ENCODE assay signal across 24 cellular contexts in the genomic region with DNA sequence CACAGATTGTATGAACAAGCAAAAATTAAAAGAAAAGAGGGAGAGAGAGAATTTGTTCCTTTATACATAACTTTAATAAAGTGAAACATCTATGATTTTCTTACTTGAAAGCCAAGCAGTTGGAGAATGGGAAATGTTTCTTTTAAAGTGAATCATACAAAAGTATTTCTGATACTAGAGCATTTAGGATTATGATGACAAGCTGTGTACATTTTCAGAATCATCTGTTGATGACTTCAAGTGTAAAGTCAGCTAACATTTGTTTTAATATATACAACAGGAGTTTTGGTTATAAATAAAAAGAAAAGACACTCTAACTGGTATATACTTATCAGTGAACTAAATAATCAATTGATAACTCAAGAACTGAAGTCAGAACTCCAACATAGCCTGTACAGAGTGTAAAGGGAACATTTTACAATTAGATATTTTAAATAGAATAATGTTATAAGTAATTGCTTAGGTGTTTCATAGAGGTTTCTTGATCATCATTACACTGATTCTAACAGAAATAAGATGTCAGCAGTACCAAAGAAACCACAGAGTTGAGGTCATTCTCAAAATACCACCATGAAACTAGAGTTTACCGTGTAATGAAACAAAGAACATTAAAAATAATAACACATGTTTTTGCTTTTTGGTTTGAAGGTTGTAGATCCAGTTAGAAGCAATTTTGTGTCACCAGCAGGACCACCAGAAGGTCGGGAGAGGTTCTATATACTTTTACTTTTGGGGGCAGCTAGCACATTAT.
DNase-seq lines count a peak whose midpoint lies in the region; ATAC-seq and TF ChIP-seq lines count a peak whose summit lies in the region.
"Had no signal": no experiment of that assay in that cellular context is flagged by ENCODE, and none has a peak within 500 bp of the region (broad histone marks: within the 10 kb centered on the region; RNA-seq: fewer than 3 reads in every experiment).

No MANE protein-coding gene starts in this region.

- H3K9me3 ChIP-seq in stomach, result no peaks in the 10 kb centered on the region
- no peaks in the 10 kb centered on the region for H3K9me3 ChIP-seq in heart right ventricle
- H3K9me3 ChIP-seq: left ventricle myocardium inferior had no signal

- no peaks in the 10 kb centered on the region for H3K27me3 Mint-ChIP-seq in Calu3 (ENCODE audit: unreplicated experiment)
- H3K27me3 Mint-ChIP-seq in activated T-cell treated with anti-CD3 and anti-CD28 coated beads, Interleukin-2, amount 50 U/mL, for 72 hours (ENCODE audit: low read depth), result no peaks in the 10 kb centered on the region
- H3K27me3 Mint-ChIP-seq: activated naive CD8-positive, alpha-beta T cell; CD8-positive, alpha-beta memory T cell; central memory CD8-positive, alpha-beta T cell; naive thymus-derived CD8-positive, alpha-beta T cell had no signal

- H3K27ac ChIP-seq in stomach (no peak overlapping the region), heart right ventricle (no peak overlapping the region)
- H3K27ac ChIP-seq: dorsolateral prefrontal cortex, hepatocyte, left ventricle myocardium inferior had no signal

- CTCF ChIA-PET in Calu3 (lab: Charles Lee), result no interaction called here

- TF ChIP-seq EP300 in stomach (IDR thresholded peaks at IDR 0.05), result no peak

- no peaks in the 10 kb centered on the region for H3K4me1 Mint-ChIP-seq in Calu3 (ENCODE audit: low read depth, unreplicated experiment)
- no peaks in the 10 kb centered on the region for H3K4me1 Mint-ChIP-seq in activated T-cell treated with anti-CD3 and anti-CD28 coated beads, Interleukin-2, amount 50 U/mL, for 72 hours (ENCODE audit: low read depth)
- H3K4me1 Mint-ChIP-seq: CD8-positive, alpha-beta memory T cell; central memory CD8-positive, alpha-beta T cell; naive thymus-derived CD8-positive, alpha-beta T cell had no signal

- H3K4me3 ChIP-seq in stomach (no peak overlapping the region), heart right ventricle (no peak overlapping the region)
- H3K4me3 ChIP-seq: dorsolateral prefrontal cortex, hepatocyte, left ventricle myocardium inferior, smooth muscle cell had no signal

- no peaks in the 10 kb centered on the region for H3K4me1 ChIP-seq in stomach
- H3K4me1 ChIP-seq in heart right ventricle, result no peaks in the 10 kb centered on the region
- H3K4me1 ChIP-seq: left ventricle myocardium inferior had no signal

- no TSS peak for BruUV-seq in Calu3 (replicated peaks; lab: Mats Ljungman, UMichigan)

- no peaks in the 10 kb centered on the region for H3K9me3 Mint-ChIP-seq in Calu3 (ENCODE audit: low read depth, unreplicated experiment)
- H3K9me3 Mint-ChIP-seq in activated T-cell treated with anti-CD3 and anti-CD28 coated beads, Interleukin-2, amount 50 U/mL, for 72 hours, result no peaks in the 10 kb centered on the region
- H3K9me3 Mint-ChIP-seq: activated T-helper 1 cell treated with anti-CD3 and anti-CD28 coated beads, Interleukin-12 subunit alpha, Interleukin-12 subunit beta, Interleukin-2, Interleukin-4 antibody, amounts not matched to agents 30 ng/mL and 10 ng/mL and 1 ng/mL, durations not matched to agents 14 hours and 24 hours and 36 hours; central memory CD8-positive, alpha-beta T cell had no signal

- H3K36me3 ChIP-seq in stomach (no peaks in the 10 kb centered on the region), heart right ventricle (no peaks in the 10 kb centered on the region)
- H3K36me3 ChIP-seq: left ventricle myocardium inferior had no signal

- H3K36me3 Mint-ChIP-seq in Calu3 (ENCODE audit: insufficient read depth, unreplicated experiment), result no peaks in the 10 kb centered on the region
- H3K36me3 Mint-ChIP-seq in activated T-cell treated with anti-CD3 and anti-CD28 coated beads, Interleukin-2, amount 50 U/mL, for 72 hours (ENCODE audit: insufficient read depth in 2 of 2), result no peaks in the 10 kb centered on the region
- H3K36me3 Mint-ChIP-seq: activated naive CD8-positive, alpha-beta T cell; CD8-positive, alpha-beta memory T cell; naive thymus-derived CD8-positive, alpha-beta T cell had no signal

- TF ChIP-seq POLR2A in stomach (IDR thresholded peaks at IDR 0.05), result no peak

- DNase-seq in Calu3 (no peak), stomach (no peak), heart right ventricle (no peak)
- no peak for DNase-seq in activated T-cell treated with anti-CD3 and anti-CD28 coated beads, Interleukin-2, amount 50 U/mL, for 72 hours
- DNase-seq: activated CD4-positive, alpha-beta T cell treated with anti-CD3 and anti-CD28 coated beads for 48 hours; CD8-positive, alpha-beta memory T cell; dorsolateral prefrontal cortex; left ventricle myocardium inferior; naive thymus-derived CD8-positive, alpha-beta T cell; NCI-H1092 treated with DMSO at 0.1 percent for 48 hours; NCI-H2107; NCI-H510A; retina; stimulated activated CD4-positive, alpha-beta T cell treated with anti-CD3 and anti-CD28 coated beads, Interleukin-4, amount 100 ng/mL, for 1 hour; stimulated activated naive CD4-positive, alpha-beta T cell treated with Interleukin-2 at 50 U/mL for 16 hours; T-helper 2 cell had no signal

- intact Hi-C loops in Calu3 (cut with micrococcal nuclease; ENCODE audit: unreplicated experiment), result no loop called here
- intact Hi-C loops in stomach (cut with DNase I; ENCODE audit: low total_unique reads), result no loop called here
- intact Hi-C loops in heart right ventricle (cut with DNase I), result loop anchor here in 1 of 10 donors (10.0 kb wide), 1 partner anchor 82 kb away; no protein-coding TSS in a partner anchor

- TF ChIP-seq CTCF in Calu3 (IDR thresholded peaks at IDR 0.05; ENCODE audit: unreplicated experiment) (no peak), stomach (IDR thresholded peaks at IDR 0.05) (no peak), heart right ventricle (IDR thresholded peaks at IDR 0.05) (no peak)

- H3K4me3 Mint-ChIP-seq in Calu3 (ENCODE audit: low read depth, unreplicated experiment), result no peak overlapping the region
- no peak overlapping the region for H3K4me3 Mint-ChIP-seq in activated T-cell treated with anti-CD3 and anti-CD28 coated beads, Interleukin-2, amount 50 U/mL, for 72 hours
- H3K4me3 Mint-ChIP-seq: activated naive CD8-positive, alpha-beta T cell; activated T-helper 1 cell treated with anti-CD3 and anti-CD28 coated beads, Interleukin-12 subunit alpha, Interleukin-12 subunit beta, Interleukin-2, Interleukin-4 antibody, amounts not matched to agents 30 ng/mL and 10 ng/mL and 1 ng/mL, durations not matched to agents 14 hours and 24 hours and 36 hours; CD8-positive, alpha-beta memory T cell; central memory CD8-positive, alpha-beta T cell had no signal

- H3K27me3 ChIP-seq in stomach, result no peaks in the 10 kb centered on the region
- no peaks in the 10 kb centered on the region for H3K27me3 ChIP-seq in heart right ventricle
- H3K27me3 ChIP-seq: dorsolateral prefrontal cortex, hepatocyte had no signal

- H3K27ac Mint-ChIP-seq in Calu3 (ENCODE audit: unreplicated experiment), result no peak overlapping the region
- no peak overlapping the region for H3K27ac Mint-ChIP-seq in activated T-cell treated with anti-CD3 and anti-CD28 coated beads, Interleukin-2, amount 50 U/mL, for 72 hours
- H3K27ac Mint-ChIP-seq: activated naive CD8-positive, alpha-beta T cell; activated T-helper 1 cell treated with anti-CD3 and anti-CD28 coated beads, Interleukin-12 subunit alpha, Interleukin-12 subunit beta, Interleukin-2, Interleukin-4 antibody, amounts not matched to agents 30 ng/mL and 10 ng/mL and 1 ng/mL, durations not matched to agents 14 hours and 24 hours and 36 hours; CD8-positive, alpha-beta memory T cell; naive thymus-derived CD8-positive, alpha-beta T cell had no signal

- ATAC-seq in GM18870 (IDR thresholded peaks at IDR 0.05; ENCODE audit: unreplicated experiment) (peak; percentile 61), GM21717 (IDR thresholded peaks at IDR 0.05; ENCODE audit: unreplicated experiment) (peak; percentile 66), HG03439 (IDR thresholded peaks at IDR 0.05; ENCODE audit: unreplicated experiment) (peak; percentile 83), heart right ventricle (no peak)
- no peak for ATAC-seq in activated T-cell treated with anti-CD3 and anti-CD28 coated beads, Interleukin-2, amount 50 U/mL, for 72 hours (replicated peaks in 1 of 2)
- ATAC-seq: naive thymus-derived CD8-positive, alpha-beta T cell had no signal

- 64 to 73% (median 69%) methylated on average over 2 of the region's 2 CpGs for WGBS in stomach, 5 donors
- WGBS in heart right ventricle, 2 donors, result 80 to 86% methylated on average over 2 of the region's 2 CpGs

Comparison
In these comparisons a context has a peak if more than half of its experiments do, and no peak if none do; other contexts are left out.
1. ATAC-seq: peak in GM18870 (single experiment), GM21717 (single experiment) and HG03439 (single experiment); none in activated T-cell treated with anti-CD3 and anti-CD28 coated beads, Interleukin-2, amount 50 U/mL, for 72 hours (0 of 2) and heart right ventricle (0 of 8).